1 cellular context compared by ENCODE assay signal in genomic region chr13:42747399-42747873, GRCh38.
A peak's percentile ranks its signal among the peaks of the same experiment; 100 is the strongest.
TF ChIP-seq lines count a peak whose summit lies in the region.

No MANE protein-coding gene starts in this region.

TF ChIP-seq in IMR-90, 13 proteins besides CTCF, POLR2A, EP300 and RAD21 (continued from another document):
- peak; percentile 81 for TF ChIP-seq CEBPB (IDR thresholded peaks at IDR 0.05; ENCODE audit: low read depth, low read length)
